In genomic region chr5:1204693-1205242, GRCh38 we compare ENCODE assay signal across 9 cellular contexts. TPM values are rescaled to one million over a fixed set of nuclear protein-coding genes. Genes with fewer than 3 reads are reported as not detected.
DNase-seq lines count a peak whose midpoint lies in the region; ATAC-seq and TF ChIP-seq lines count a peak whose summit lies in the region.
"Had no signal": no experiment of that assay in that cellular context is flagged by ENCODE, and none has a peak within 500 bp of the region (broad histone marks: within the 10 kb centered on the region; RNA-seq: fewer than 3 reads in every experiment).

No MANE protein-coding gene starts in this region.

- H3K27me3 Mint-ChIP-seq in neural progenitor cell (ENCODE audit: insufficient read depth, low read depth): peaks cover 12% of the 10 kb centered on the region
- H3K27me3 Mint-ChIP-seq in natural killer cell treated with Interleukin-12 subunit alpha and Interleukin-12 subunit beta and Interleukin-15 and Interleukin-18, amount 100 ng/mL, for 72 hours: peaks cover 8 to 15% of the 10 kb centered on the region in 2 donors

- no peaks in the 10 kb centered on the region for H3K9me3 ChIP-seq in neural progenitor cell (ENCODE audit: low read depth)

- H3K27me3 ChIP-seq in neural progenitor cell: no peaks in the 10 kb centered on the region

- peak; percentile 46 for DNase-seq in GM03348 (ENCODE audit: low spot score)
- peak; percentile 50 for DNase-seq in NCI-H2107 treated with DMSO at 0.1 percent for 48 hours (lab: John Stamatoyannopoulos, UW; ENCODE audit: unreplicated experiment)
- DNase-seq in cerebellar cortex (ENCODE audit: low spot score): peak; percentile 28
- DNase-seq in neural progenitor cell (ENCODE audit: low spot score): peak; percentile 80
- no peak for DNase-seq in posterior vena cava (ENCODE audit: low spot score)
- no peak for DNase-seq in amniotic stem cell (lab: John Stamatoyannopoulos, UW)
- DNase-seq in natural killer cell treated with Interleukin-12 subunit alpha and Interleukin-12 subunit beta and Interleukin-15 and Interleukin-18, amount 100 ng/mL, for 72 hours (ENCODE audit: low spot score): no peak

- H3K79me2 ChIP-seq in neural progenitor cell (ENCODE audit: low read depth): no peaks in the 10 kb centered on the region

- H3K4me2 ChIP-seq in neural progenitor cell: peak overlapping the region; percentile 33

- peaks cover 19% of the 10 kb centered on the region for H3K4me1 ChIP-seq in neural progenitor cell

- no peaks in the 10 kb centered on the region for H4K20me1 ChIP-seq in neural progenitor cell (ENCODE audit: low read depth)

- H3K36me3 ChIP-seq in neural progenitor cell: no peaks in the 10 kb centered on the region

- TF ChIP-seq CTCF in neural progenitor cell (IDR thresholded peaks at IDR 0.05): peak; percentile 59

- peaks cover under 1% of the 10 kb centered on the region for H3F3A ChIP-seq in neural progenitor cell (ENCODE audit: low read depth)

- H3K4me3 ChIP-seq in neural progenitor cell: no peak overlapping the region

- intact Hi-C loops in posterior vena cava (cut with DNase I): no loop called here

- H3K4me1 Mint-ChIP-seq in neural progenitor cell: peaks cover 16% of the 10 kb centered on the region
- H3K4me1 Mint-ChIP-seq in natural killer cell treated with Interleukin-12 subunit alpha and Interleukin-12 subunit beta and Interleukin-15 and Interleukin-18, amount 100 ng/mL, for 72 hours (ENCODE audit: low read depth in 2 of 2): no peaks in the 10 kb centered on the region

- no peak for ATAC-seq in HG03025 (IDR thresholded peaks at IDR 0.05; ENCODE audit: low FRiP score, unreplicated experiment)
- ATAC-seq in natural killer cell treated with Interleukin-12 subunit alpha and Interleukin-12 subunit beta and Interleukin-15 and Interleukin-18, amount 100 ng/mL, for 72 hours: no peak

- H3K9me3 Mint-ChIP-seq in neural progenitor cell: no peaks in the 10 kb centered on the region
- no peaks in the 10 kb centered on the region for H3K9me3 Mint-ChIP-seq in natural killer cell treated with Interleukin-12 subunit alpha and Interleukin-12 subunit beta and Interleukin-15 and Interleukin-18, amount 100 ng/mL, for 72 hours

- H2AFZ ChIP-seq in neural progenitor cell (replicated peaks): no peak overlapping the region

- H3K27ac Mint-ChIP-seq in neural progenitor cell: peak overlapping the region; percentile 90
- H3K27ac Mint-ChIP-seq in natural killer cell treated with Interleukin-12 subunit alpha and Interleukin-12 subunit beta and Interleukin-15 and Interleukin-18, amount 100 ng/mL, for 72 hours: no peak overlapping the region

- no peak overlapping the region for H3K27ac ChIP-seq in neural progenitor cell

- H3K9ac ChIP-seq in neural progenitor cell: no peak overlapping the region

- H3K4me3 Mint-ChIP-seq in neural progenitor cell: peak overlapping the region; percentile 39
- no peak overlapping the region for H3K4me3 Mint-ChIP-seq in natural killer cell treated with Interleukin-12 subunit alpha and Interleukin-12 subunit beta and Interleukin-15 and Interleukin-18, amount 100 ng/mL, for 72 hours

- H3K36me3 Mint-ChIP-seq in neural progenitor cell: no peaks in the 10 kb centered on the region
- H3K36me3 Mint-ChIP-seq in natural killer cell treated with Interleukin-12 subunit alpha and Interleukin-12 subunit beta and Interleukin-15 and Interleukin-18, amount 100 ng/mL, for 72 hours: no peaks in the 10 kb centered on the region

RNA-seq across cellular contexts. Expression of gene SLC6A19, which starts 3.4 kb away (rescaled TPM):
- not detected in 2 replicates for total RNA-seq in neural progenitor cell (ENCODE audit: low replicate concordance)
- under 1 TPM in 1 of 2 donors, not detected in 1; 0.09 TPM for total RNA-seq in posterior vena cava
- not detected for total RNA-seq in natural killer cell treated with Interleukin-12 subunit alpha and Interleukin-12 subunit beta and Interleukin-15 and Interleukin-18, amount 100 ng/mL, for 72 hours
- total RNA-seq: T-helper 1 cell treated with Interleukin-12 subunit alpha and Interleukin-12 subunit beta and Interleukin-4 antibody, amounts not matched to agents 30 ng/mL and 1 ng/mL, for 36 hours had no signal

RNA-seq across cellular contexts. Expression of gene SLC6A18, which starts 20.4 kb away (rescaled TPM):
- total RNA-seq in neural progenitor cell (ENCODE audit: low replicate concordance) (not detected in 2 replicates), posterior vena cava (not detected)
- not detected for total RNA-seq in natural killer cell treated with Interleukin-12 subunit alpha and Interleukin-12 subunit beta and Interleukin-15 and Interleukin-18, amount 100 ng/mL, for 72 hours
- total RNA-seq: T-helper 1 cell treated with Interleukin-12 subunit alpha and Interleukin-12 subunit beta and Interleukin-4 antibody, amounts not matched to agents 30 ng/mL and 1 ng/mL, for 36 hours had no signal

Comparison
In these comparisons a context has a peak if more than half of its experiments do, and no peak if none do; other contexts are left out.
1. DNase-seq: peak in GM03348 (single experiment), NCI-H2107 treated with DMSO at 0.1 percent for 48 hours (single experiment), cerebellar cortex (single experiment) and neural progenitor cell (single experiment); none in posterior vena cava (single experiment), amniotic stem cell (single experiment) and natural killer cell treated with Interleukin-12 subunit alpha and Interleukin-12 subunit beta and Interleukin-15 and Interleukin-18, amount 100 ng/mL, for 72 hours (single experiment).